Comparison of ENCODE assay signal across 24 cellular contexts in genomic region chr20:13883425-13883824, GRCh38.
A peak's percentile ranks its signal among the peaks of the same experiment; 100 is the strongest.
DNase-seq lines count a peak whose midpoint lies in the region; ATAC-seq and TF ChIP-seq lines count a peak whose summit lies in the region.
"Had no signal": no experiment of that assay in that cellular context is flagged by ENCODE, and none has a peak within 500 bp of the region (broad histone marks: within the 10 kb centered on the region; RNA-seq: fewer than 3 reads in every experiment).

No MANE protein-coding gene starts in this region.

- no peak overlapping the region for H3K27ac ChIP-seq in spleen
- H3K27ac ChIP-seq: ascending aorta; BLaER1 treated with 17β-estradiol and CSF1 and Interleukin-3, amounts not matched to agents 10 nM and 100 nM; esophagus squamous epithelium had no signal

- peak; percentile 17 for DNase-seq in NCI-H187 treated with DMSO at 0.1 percent for 48 hours (lab: John Stamatoyannopoulos, UW)
- no peak for DNase-seq in NCI-H187 (lab: John Stamatoyannopoulos, UW)
- peak; percentile 29 for DNase-seq in Ammon's horn (ENCODE audit: low spot score)
- DNase-seq in NCI-H524 treated with DMSO at 0.1 percent for 48 hours (lab: John Stamatoyannopoulos, UW): peak; percentile 32
- DNase-seq in fibroblast of gingiva (ENCODE audit: low read depth): peak; percentile 50
- DNase-seq in spleen: no peak
- DNase-seq in MG63: no peak
- DNase-seq: activated CD4-positive, alpha-beta T cell treated with anti-CD3 and anti-CD28 coated beads, Interleukin-2, amount 50 U/mL, for 48 hours; activated CD4-positive, CD25-positive, alpha-beta regulatory T cell; activated CD8-positive, alpha-beta memory T cell treated with anti-CD3 and anti-CD28 coated beads, Interleukin-2, amount 50 U/mL, for 4 hours; activated naive CD8-positive, alpha-beta T cell treated with anti-CD3 and anti-CD28 coated beads for 36 hours; esophagus squamous epithelium; IMR-90; islet precursor cell; left ventricle myocardium superior; naive B cell; NCI-H446; stimulated activated CD4-positive, alpha-beta T cell treated with anti-CD3 and anti-CD28 coated beads, Interleukin-1b, Interleukin-23, amount 100 ng/mL, for 48 hours; SW 1271; trophoblast cell had no signal

- no peak for TF ChIP-seq POLR2A in spleen (IDR thresholded peaks at IDR 0.05)

- H3K4me3 ChIP-seq in spleen (no peak overlapping the region), MG63 (no peak overlapping the region)
- H3K4me3 ChIP-seq: ascending aorta; BLaER1 treated with 17β-estradiol and CSF1 and Interleukin-3, amounts not matched to agents 10 nM and 100 nM; esophagus squamous epithelium had no signal

- H3K36me3 ChIP-seq in spleen (no peaks in the 10 kb centered on the region), MG63 (no peaks in the 10 kb centered on the region)
- H3K36me3 ChIP-seq: ascending aorta; BLaER1 treated with 17β-estradiol and CSF1 and Interleukin-3, amounts not matched to agents 10 nM and 100 nM; esophagus squamous epithelium had no signal

- no peak for TF ChIP-seq CTCF in spleen (IDR thresholded peaks at IDR 0.05 in 8 of 11, conservative IDR thresholded peaks at IDR 0.05 in 3 of 11)

- H3K27me3 ChIP-seq in spleen (replicated peaks in 1 of 7) (peaks cover 0 to 17% (median 0%) of the 10 kb centered on the region in 7 donors), MG63 (peaks cover 4% of the 10 kb centered on the region; the same call in 1 of the 2 replicates)
- H3K27me3 ChIP-seq: ascending aorta; BLaER1 treated with 17β-estradiol and CSF1 and Interleukin-3, amounts not matched to agents 10 nM and 100 nM; esophagus squamous epithelium had no signal

- WGBS in spleen, 5 donors: 27 to 69% (median 36%) methylated on average over 1 of the region's 1 CpG

- H3K9me3 ChIP-seq in spleen (no peaks in the 10 kb centered on the region), MG63 (no peaks in the 10 kb centered on the region)
- H3K9me3 ChIP-seq: ascending aorta; BLaER1 treated with 17β-estradiol and CSF1 and Interleukin-3, amounts not matched to agents 10 nM and 100 nM; esophagus squamous epithelium had no signal

- no peaks in the 10 kb centered on the region for H3K4me1 ChIP-seq in spleen
- H3K4me1 ChIP-seq: ascending aorta; BLaER1 treated with 17β-estradiol and CSF1 and Interleukin-3, amounts not matched to agents 10 nM and 100 nM; esophagus squamous epithelium had no signal

- no peak for ATAC-seq in GM19467 (IDR thresholded peaks at IDR 0.05; ENCODE audit: unreplicated experiment)
- ATAC-seq: activated T-helper 17 cell treated with anti-CD3 and anti-CD28 coated beads, Interleukin-2, amount 50 U/mL, for 72 hours; left ventricle myocardium superior had no signal

- intact Hi-C loops in spleen (cut with DNase I; ENCODE audit: low total_unique reads): no loop called here

Comparison
In these comparisons a context has a peak if more than half of its experiments do, and no peak if none do; other contexts are left out.
1. DNase-seq: peak in NCI-H187 treated with DMSO at 0.1 percent for 48 hours (single experiment), Ammon's horn (single experiment), NCI-H524 treated with DMSO at 0.1 percent for 48 hours (single experiment) and fibroblast of gingiva (single experiment); none in NCI-H187 (0 of 2), spleen (single experiment) and MG63 (single experiment).